Comparison of ENCODE assay signal across 11 cellular contexts in genomic region chr20:10653593-10654288, GRCh38. TPM values are rescaled to one million over a fixed set of nuclear protein-coding genes. Genes with fewer than 3 reads are reported as not detected.
A peak's percentile ranks its signal among the peaks of the same experiment; 100 is the strongest.
DNase-seq lines count a peak whose midpoint lies in the region; ATAC-seq, FAIRE-seq and TF ChIP-seq lines count a peak whose summit lies in the region.
"Had no signal": no experiment of that assay in that cellular context is flagged by ENCODE, and none has a peak within 500 bp of the region (broad histone marks: within the 10 kb centered on the region; RNA-seq: fewer than 3 reads in every experiment).

No MANE protein-coding gene starts in this region.

- no peak for TF ChIP-seq CTCF in AG09319 (IDR thresholded peaks at IDR 0.05; ENCODE audit: low read depth, low read length)
- TF ChIP-seq CTCF in esophagus muscularis mucosa (IDR thresholded peaks at IDR 0.05) = no peak
- TF ChIP-seq CTCF in pancreas (IDR thresholded peaks at IDR 0.05) = no peak

- no peak for FAIRE-seq in pancreas (lab: Jason Lieb, UNC)

- H3K4me1 ChIP-seq in esophagus muscularis mucosa (peaks cover 46 to 64% (median 60%) of the 10 kb centered on the region in 4 donors), pancreas (peaks cover 48 to 58% (median 54%) of the 10 kb centered on the region in 3 donors)

- H3K9me3 ChIP-seq in esophagus muscularis mucosa (no peaks in the 10 kb centered on the region), pancreas (no peaks in the 10 kb centered on the region)

- no peak for TF ChIP-seq POLR2A in esophagus muscularis mucosa (IDR thresholded peaks at IDR 0.05; ENCODE audit: low read depth)

- H3K4me3 ChIP-seq in esophagus muscularis mucosa (peak overlapping the region; percentile 20 to 36 (median 24)), pancreas (peak overlapping the region in 1 of 4 donors; percentile 19)

- WGBS in esophagus muscularis mucosa = 48% methylated on average over 9 of the region's 13 CpGs
- 9 to 12% methylated on average over 13 of the region's 13 CpGs for WGBS in pancreas, 2 donors

- ATAC-seq in HG03565 (IDR thresholded peaks at IDR 0.05; ENCODE audit: unreplicated experiment) = peak; percentile 63
- ATAC-seq in pancreas = peak; percentile 21 to 68 (median 40)
- ATAC-seq in GM21515 (IDR thresholded peaks at IDR 0.05; ENCODE audit: unreplicated experiment) = no peak
- ATAC-seq: effector memory CD8-positive, alpha-beta T cell had no signal

- intact Hi-C loops in esophagus muscularis mucosa (cut with DNase I) = no loop called here
- intact Hi-C loops in pancreas (cut with DNase I) = no loop called here

- peak; percentile 62 for DNase-seq in AG09319 (ENCODE audit: extremely low read depth, low read depth)
- DNase-seq in esophagus muscularis mucosa (ENCODE audit: extremely low spot score) = no peak
- DNase-seq in pancreas = peak in 2 of 6 donors; percentile 39 to 70
- DNase-seq in SHP77 treated with DMSO at 0.1 percent for 48 hours (lab: John Stamatoyannopoulos, UW) = no peak
- DNase-seq in stimulated activated CD4-positive, alpha-beta T cell treated with anti-CD3 and anti-CD28 coated beads, Interleukin-1b, Interleukin-23, amount 100 ng/mL, for 48 hours = no peak
- DNase-seq in NCI-H1417 (lab: John Stamatoyannopoulos, UW) = no peak
- DNase-seq: CD8-positive, alpha-beta memory T cell; effector memory CD8-positive, alpha-beta T cell; NCI-H2081 had no signal

- H3K27me3 ChIP-seq in esophagus muscularis mucosa (no peaks in the 10 kb centered on the region), pancreas (no peaks in the 10 kb centered on the region)

- H3K27ac ChIP-seq in esophagus muscularis mucosa (replicated peaks in 1 of 4) (peak overlapping the region; percentile 42 to 68 (median 55)), pancreas (peak overlapping the region; percentile 23 to 84 (median 64))

- no peak for TF ChIP-seq EP300 in esophagus muscularis mucosa (IDR thresholded peaks at IDR 0.05)

- peaks cover 11 to 89% (median 41%) of the 10 kb centered on the region in 4 donors for H3K36me3 ChIP-seq in esophagus muscularis mucosa
- peaks cover 0 to 57% (median 29%) of the 10 kb centered on the region in 3 donors for H3K36me3 ChIP-seq in pancreas

RNA-seq across cellular contexts. Expression of gene JAG1, which starts 20.1 kb away (rescaled TPM):
- total RNA-seq in esophagus muscularis mucosa (10 to 100 TPM; 30.7 to 41.9 (median 36.3) TPM), pancreas (10 to 100 TPM; 22.6 to 60.1 (median 27.4) TPM)
- 10 to 100 TPM; 13.9 to 14.6 TPM for polyA plus RNA-seq in pancreas
